In genomic region chr16:57609541-57610401, GRCh38 we compare ENCODE assay signal across 8 cellular contexts. TPM values are rescaled to one million over a fixed set of nuclear protein-coding genes. Genes with fewer than 3 reads are reported as not detected.
DNase-seq lines count a peak whose midpoint lies in the region; ATAC-seq and TF ChIP-seq lines count a peak whose summit lies in the region.

No MANE protein-coding gene starts in this region.

- no peak overlapping the region for H3K4me3 ChIP-seq in KMS-11 (IDR thresholded peaks at IDR 0.05; ENCODE audit: insufficient read depth, low read depth, low read length)

- TF ChIP-seq CTCF in GM12874 (IDR thresholded peaks at IDR 0.05; ENCODE audit: insufficient read depth, low read depth, low read length) (peak; percentile 44), KMS-11 (conservative IDR thresholded peaks at IDR 0.05; ENCODE audit: low read depth, low read length) (no peak)

- H3K27ac ChIP-seq in KMS-11, result peak overlapping the region; percentile 96

- H3K4me2 ChIP-seq in KMS-11, result peak overlapping the region; percentile 75

- H4K20me1 ChIP-seq in KMS-11 (ENCODE audit: insufficient read depth), result no peaks in the 10 kb centered on the region

- H2AFZ ChIP-seq in KMS-11 (ENCODE audit: low read depth), result peak overlapping the region; percentile 56

- H3K9me3 Mint-ChIP-seq in activated T-cell treated with anti-CD3 and anti-CD28 coated beads, Interleukin-2, amount 50 U/mL, for 72 hours, result no peaks in the 10 kb centered on the region
- no peaks in the 10 kb centered on the region for H3K9me3 Mint-ChIP-seq in immature natural killer cell

- peaks cover 81% of the 10 kb centered on the region for H3K4me1 Mint-ChIP-seq in activated T-cell treated with anti-CD3 and anti-CD28 coated beads, Interleukin-2, amount 50 U/mL, for 72 hours (ENCODE audit: low read depth)
- peaks cover 78 to 88% of the 10 kb centered on the region in 2 donors for H3K4me1 Mint-ChIP-seq in immature natural killer cell

- no peaks in the 10 kb centered on the region for H3K27me3 ChIP-seq in KMS-11 (ENCODE audit: insufficient read depth, low read depth)

- H3K27me3 Mint-ChIP-seq in activated T-cell treated with anti-CD3 and anti-CD28 coated beads, Interleukin-2, amount 50 U/mL, for 72 hours (ENCODE audit: low read depth), result no peaks in the 10 kb centered on the region
- H3K27me3 Mint-ChIP-seq in immature natural killer cell (ENCODE audit: low read depth in 3 of 3), result peaks cover 0 to 19% (median 10%) of the 10 kb centered on the region in 3 donors

- H3K4me3 Mint-ChIP-seq in activated T-cell treated with anti-CD3 and anti-CD28 coated beads, Interleukin-2, amount 50 U/mL, for 72 hours, result peak overlapping the region; percentile 78 to 83
- peak overlapping the region; percentile 69 to 89 (median 81) for H3K4me3 Mint-ChIP-seq in immature natural killer cell

- peak; percentile 91 for ATAC-seq in GM21526 (IDR thresholded peaks at IDR 0.05; ENCODE audit: low FRiP score, unreplicated experiment)
- peak; percentile 94 for ATAC-seq in activated T-cell treated with anti-CD3 and anti-CD28 coated beads, Interleukin-2, amount 50 U/mL, for 72 hours (replicated peaks in 1 of 2)

- H3K36me3 ChIP-seq in KMS-11 (ENCODE audit: insufficient read depth), result no peaks in the 10 kb centered on the region

- H3K27ac Mint-ChIP-seq in activated T-cell treated with anti-CD3 and anti-CD28 coated beads, Interleukin-2, amount 50 U/mL, for 72 hours, result peak overlapping the region; percentile 95
- H3K27ac Mint-ChIP-seq in immature natural killer cell, result peak overlapping the region; percentile 92 to 99 (median 99)

- no peaks in the 10 kb centered on the region for H3K79me2 ChIP-seq in KMS-11 (ENCODE audit: insufficient read depth, low read depth)

- H3K9ac ChIP-seq in KMS-11, result peak overlapping the region; percentile 64

- peaks cover 71% of the 10 kb centered on the region for H3K4me1 ChIP-seq in KMS-11 (ENCODE audit: low read depth, poor library complexity, severe bottlenecking)

- H3K36me3 Mint-ChIP-seq in activated T-cell treated with anti-CD3 and anti-CD28 coated beads, Interleukin-2, amount 50 U/mL, for 72 hours (ENCODE audit: insufficient read depth in 2 of 2), result peaks cover 2% of the 10 kb centered on the region in 2 donors
- peaks cover 0 to 11% (median 5%) of the 10 kb centered on the region in 3 donors for H3K36me3 Mint-ChIP-seq in immature natural killer cell

- peak; percentile 86 to 92 for DNase-seq in activated T-cell treated with anti-CD3 and anti-CD28 coated beads, Interleukin-2, amount 50 U/mL, for 72 hours
- DNase-seq in immature natural killer cell (peak; percentile 80 to 86 (median 84)), glomerular visceral epithelial cell (ENCODE audit: extremely low spot score) (no peak), SKM-1 (lab: John Stamatoyannopoulos, UW; ENCODE audit: unreplicated experiment) (no peak)
- DNase-seq in stimulated activated CD8-positive, alpha-beta memory T cell treated with anti-CD3 and anti-CD28 coated beads, Interleukin-7, amount 100 ng/mL, for 24 hours (ENCODE audit: low read depth), result peak; percentile 46

RNA-seq across cellular contexts. Expression of gene ADGRG1, which starts 18.7 kb away (rescaled TPM):
- total RNA-seq in activated T-cell treated with anti-CD3 and anti-CD28 coated beads, Interleukin-2, amount 50 U/mL, for 72 hours, result 10 to 100 TPM in 1 of 2 donors, 1 to 10 TPM in 1; 9.0 to 21.3 TPM
- 100 to 1,000 TPM; 218 to 784 (median 395) TPM for polyA plus RNA-seq in immature natural killer cell

RNA-seq across cellular contexts. Expression of gene ADGRG3, which starts 58.3 kb away (rescaled TPM):
- under 1 TPM in 1 of 2 donors, not detected in 1; 0.09 TPM for total RNA-seq in activated T-cell treated with anti-CD3 and anti-CD28 coated beads, Interleukin-2, amount 50 U/mL, for 72 hours
- 10 to 100 TPM; 13.1 to 18.4 (median 15.7) TPM for polyA plus RNA-seq in immature natural killer cell

Comparison
In these comparisons a context has a peak if more than half of its experiments do, and no peak if none do; other contexts are left out.
1. DNase-seq: peak in activated T-cell treated with anti-CD3 and anti-CD28 coated beads, Interleukin-2, amount 50 U/mL, for 72 hours (2 of 2), immature natural killer cell (3 of 3) and stimulated activated CD8-positive, alpha-beta memory T cell treated with anti-CD3 and anti-CD28 coated beads, Interleukin-7, amount 100 ng/mL, for 24 hours (single experiment); none in glomerular visceral epithelial cell (single experiment) and SKM-1 (single experiment).